ENCODE assay signal across 15 cellular contexts in genomic region chr15:64864080-64864479, GRCh38. TPM values are rescaled to one million over a fixed set of nuclear protein-coding genes. Genes with fewer than 3 reads are reported as not detected.
DNase-seq lines count a peak whose midpoint lies in the region; ATAC-seq and TF ChIP-seq lines count a peak whose summit lies in the region.
"Had no signal": no experiment of that assay in that cellular context is flagged by ENCODE, and none has a peak within 500 bp of the region (broad histone marks: within the 10 kb centered on the region; RNA-seq: fewer than 3 reads in every experiment).

No MANE protein-coding gene starts in this region.

- TF ChIP-seq CTCF in progenitor cell of endocrine pancreas (IDR thresholded peaks at IDR 0.05; ENCODE audit: unreplicated experiment) = no peak

- peaks cover 4% of the 10 kb centered on the region for H3K36me3 Mint-ChIP-seq in activated naive CD8-positive, alpha-beta T cell treated with anti-CD3 and anti-CD28 coated beads, Interleukin-2, amount 50 U/mL, for 24 hours (ENCODE audit: low read depth)
- H3K36me3 Mint-ChIP-seq in naive B cell (peaks cover 0 to 8% of the 10 kb centered on the region in 2 donors), progenitor cell of endocrine pancreas (ENCODE audit: insufficient read depth) (no peaks in the 10 kb centered on the region)

- peak overlapping the region; percentile 9 for H3K27ac Mint-ChIP-seq in activated naive CD8-positive, alpha-beta T cell treated with anti-CD3 and anti-CD28 coated beads, Interleukin-2, amount 50 U/mL, for 24 hours
- H3K27ac Mint-ChIP-seq in naive B cell (peak overlapping the region in 4 of 6 donors; percentile 71 to 95 (median 83)), progenitor cell of endocrine pancreas (no peak overlapping the region)

- H3K9me3 Mint-ChIP-seq in activated naive CD8-positive, alpha-beta T cell treated with anti-CD3 and anti-CD28 coated beads, Interleukin-2, amount 50 U/mL, for 24 hours = no peaks in the 10 kb centered on the region
- H3K9me3 Mint-ChIP-seq in naive B cell (no peaks in the 10 kb centered on the region), progenitor cell of endocrine pancreas (ENCODE audit: low read depth) (no peaks in the 10 kb centered on the region)
- H3K9me3 Mint-ChIP-seq: CD4-positive, CD25-positive, alpha-beta regulatory T cell had no signal

- DNase-seq in DMS 273 (lab: John Stamatoyannopoulos, UW; ENCODE audit: unreplicated experiment) = peak; percentile 46
- DNase-seq in DMS 273 treated with DMSO at 0.1 percent for 48 hours (lab: John Stamatoyannopoulos, UW) = no peak
- DNase-seq in activated naive CD8-positive, alpha-beta T cell treated with anti-CD3 and anti-CD28 coated beads, Interleukin-2, amount 50 U/mL, for 24 hours = no peak
- DNase-seq in naive B cell = no peak
- peak in 6 of 49 donors; percentile 14 to 46 (median 38) for DNase-seq in substantia nigra (lab: John Stamatoyannopoulos, UW)
- no peak for DNase-seq in NCI-H146 (lab: John Stamatoyannopoulos, UW)
- no peak for DNase-seq in progenitor cell of endocrine pancreas (ENCODE audit: low spot score, unreplicated experiment)
- no peak for DNase-seq in NCI-H1436 treated with DMSO at 0.1 percent for 48 hours (lab: John Stamatoyannopoulos, UW)
- DNase-seq: CD4-positive, CD25-positive, alpha-beta regulatory T cell; GM23248; MG63; NCI-H2081 treated with DMSO at 0.1 percent for 48 hours; testis had no signal

- H3K27me3 Mint-ChIP-seq in activated naive CD8-positive, alpha-beta T cell treated with anti-CD3 and anti-CD28 coated beads, Interleukin-2, amount 50 U/mL, for 24 hours = no peaks in the 10 kb centered on the region
- H3K27me3 Mint-ChIP-seq in naive B cell (no peaks in the 10 kb centered on the region), progenitor cell of endocrine pancreas (no peaks in the 10 kb centered on the region)
- H3K27me3 Mint-ChIP-seq: CD4-positive, CD25-positive, alpha-beta regulatory T cell had no signal

- ATAC-seq in activated naive CD8-positive, alpha-beta T cell treated with anti-CD3 and anti-CD28 coated beads, Interleukin-2, amount 50 U/mL, for 24 hours = no peak
- ATAC-seq in naive B cell (ENCODE audit: low read depth in 2 of 2) = no peak
- ATAC-seq: Panc1 had no signal

- H3K4me1 Mint-ChIP-seq in activated naive CD8-positive, alpha-beta T cell treated with anti-CD3 and anti-CD28 coated beads, Interleukin-2, amount 50 U/mL, for 24 hours = peaks cover 5% of the 10 kb centered on the region
- H3K4me1 Mint-ChIP-seq in naive B cell = peaks cover 6 to 21% (median 13%) of the 10 kb centered on the region in 3 donors
- H3K4me1 Mint-ChIP-seq in progenitor cell of endocrine pancreas (ENCODE audit: low read depth) = no peaks in the 10 kb centered on the region

- no peak overlapping the region for H3K4me3 Mint-ChIP-seq in activated naive CD8-positive, alpha-beta T cell treated with anti-CD3 and anti-CD28 coated beads, Interleukin-2, amount 50 U/mL, for 24 hours
- H3K4me3 Mint-ChIP-seq in naive B cell = no peak overlapping the region
- no peak overlapping the region for H3K4me3 Mint-ChIP-seq in progenitor cell of endocrine pancreas (ENCODE audit: low read depth)
- H3K4me3 Mint-ChIP-seq: CD4-positive, CD25-positive, alpha-beta regulatory T cell had no signal

- peak overlapping the region; percentile 17 for H3K27ac ChIP-seq in substantia nigra (ENCODE audit: low read depth, low read length, poor library complexity, severe bottlenecking)
- H3K27ac ChIP-seq: 22Rv1, GM23248, testis had no signal

RNA-seq across cellular contexts. Expression of gene PLEKHO2, which starts 22.4 kb away (rescaled TPM):
- polyA plus RNA-seq in naive B cell (ENCODE audit: low read depth in 6 of 6) = 10 to 100 TPM in 5 of 6 donors, 1 to 10 TPM in 1; 9.7 to 20.7 (median 14.4) TPM
- 9.1 and 9.6 TPM in 2 replicates for total RNA-seq in progenitor cell of endocrine pancreas

RNA-seq across cellular contexts. Expression of gene PIF1, which starts 38.6 kb away (rescaled TPM):
- under 1 TPM in 3 of 6 donors, not detected in 3; 0.24 to 0.62 (median 0.45) TPM for polyA plus RNA-seq in naive B cell (ENCODE audit: low read depth in 6 of 6)
- 18.9 and 19.6 TPM in 2 replicates for total RNA-seq in progenitor cell of endocrine pancreas

RNA-seq across cellular contexts. Expression of gene ANKDD1A, which starts 47.6 kb away (rescaled TPM):
- polyA plus RNA-seq in naive B cell (ENCODE audit: low read depth in 6 of 6) = 1 to 10 TPM in 3 of 6 donors, under 1 TPM in 2, not detected in 1; 0.14 to 3.3 (median 1.3) TPM
- 1.4 and 2.0 TPM in 2 replicates for total RNA-seq in progenitor cell of endocrine pancreas
